20 cellular contexts compared by ENCODE assay signal in genomic region chr14:76488551-76488950, GRCh38.
DNase-seq lines count a peak whose midpoint lies in the region; ATAC-seq, FAIRE-seq and TF ChIP-seq lines count a peak whose summit lies in the region.
"Had no signal": no experiment of that assay in that cellular context is flagged by ENCODE, and none has a peak within 500 bp of the region (broad histone marks: within the 10 kb centered on the region; RNA-seq: fewer than 3 reads in every experiment).

No MANE protein-coding gene starts in this region.

- H3K9me3 ChIP-seq in NT2/D1 (ENCODE audit: insufficient read depth, low read length) (no peaks in the 10 kb centered on the region), neuronal stem cell (replicated peaks in 1 of 2; ENCODE audit: control insufficient read depth in 2 of 2, insufficient read depth in 1 of 2, low read depth in 1 of 2, low read length in 2 of 2) (no peaks in the 10 kb centered on the region)
- H3K9me3 ChIP-seq: BLaER1, Caco-2, HAP-1 had no signal

- peak overlapping the region; percentile 50 for H3K14ac ChIP-seq in neuronal stem cell (ENCODE audit: low read length)

- H3K36me3 ChIP-seq in NT2/D1 (ENCODE audit: insufficient read depth, insufficient read length, low read length) (no peaks in the 10 kb centered on the region), neuronal stem cell (replicated peaks in 1 of 2; ENCODE audit: control insufficient read depth in 2 of 2, insufficient read depth in 2 of 2, low read length in 2 of 2) (no peaks in the 10 kb centered on the region)
- H3K36me3 ChIP-seq: BLaER1, HAP-1 had no signal

- H2AK5ac ChIP-seq in neuronal stem cell (ENCODE audit: low read depth, low read length), result peak overlapping the region; percentile 68

- ATAC-seq in SK-N-SH treated with all-trans-retinoic acid at 6 μM for 48 hours (no peak), HG03280 (IDR thresholded peaks at IDR 0.05; ENCODE audit: unreplicated experiment) (no peak)
- ATAC-seq: CD8-positive, alpha-beta T cell; GM23338 had no signal

- H3K9ac ChIP-seq in NT2/D1 (ENCODE audit: insufficient read length, low read depth) (peak overlapping the region; percentile 5), neuronal stem cell (ENCODE audit: low read depth, low read length, poor library complexity) (no peak overlapping the region)
- H3K9ac ChIP-seq: BLaER1 had no signal

- H3K4me1 ChIP-seq in NT2/D1 (ENCODE audit: insufficient read depth, insufficient read length) (peaks cover 12% of the 10 kb centered on the region), neuronal stem cell (ENCODE audit: control insufficient read depth in 2 of 2, insufficient read depth in 1 of 2, low read depth in 1 of 2, low read length in 2 of 2) (peaks cover 0 to 15% of the 10 kb centered on the region in 2 donors)
- H3K4me1 ChIP-seq: BLaER1, Caco-2 had no signal

- H4K91ac ChIP-seq in neuronal stem cell (ENCODE audit: low read depth, low read length, poor library complexity), result no peak overlapping the region

- no peak overlapping the region for H2BK120ac ChIP-seq in neuronal stem cell (ENCODE audit: low read depth, low read length)

- no peak overlapping the region for H3K27ac ChIP-seq in neuronal stem cell (replicated peaks; ENCODE audit: low read length)
- H3K27ac ChIP-seq: 22Rv1, BLaER1, C4-2B had no signal

- no peak overlapping the region for H4K8ac ChIP-seq in neuronal stem cell (ENCODE audit: low read depth, low read length)

- H3K18ac ChIP-seq in neuronal stem cell (ENCODE audit: low read length), result peak overlapping the region; percentile 80

- DNase-seq in GM12892 (ENCODE audit: insufficient read length) (no peak), NT2/D1 (ENCODE audit: low read depth, low spot score) (no peak), neuronal stem cell (ENCODE audit: low spot score) (no peak), NCI-H2171 treated with DMSO at 0.1 percent for 48 hours (lab: John Stamatoyannopoulos, UW) (no peak)
- DNase-seq: Caco-2; CD4-positive, CD25-positive, alpha-beta regulatory T cell; CD8-positive, alpha-beta T cell; DMS153; DND-41 had no signal

- H3K4me3 ChIP-seq in NT2/D1 (ENCODE audit: insufficient read length, low read depth), result no peak overlapping the region
- no peak overlapping the region for H3K4me3 ChIP-seq in neuronal stem cell (ENCODE audit: low read length in 2 of 2)
- H3K4me3 ChIP-seq: BLaER1, GM23338, HAP-1 had no signal

- H3K27me3 ChIP-seq in NT2/D1 (ENCODE audit: insufficient read depth, insufficient read length) (no peaks in the 10 kb centered on the region), neuronal stem cell (ENCODE audit: control insufficient read depth in 3 of 3, insufficient read depth in 3 of 3, low read depth in 1 of 3, low read length in 3 of 3) (no peaks in the 10 kb centered on the region)
- H3K27me3 ChIP-seq: BLaER1 had no signal

- H2BK5ac ChIP-seq in neuronal stem cell (ENCODE audit: low read length), result no peak overlapping the region

- no peak overlapping the region for H2AFZ ChIP-seq in neuronal stem cell (ENCODE audit: low read length)
- H2AFZ ChIP-seq: GM23338 had no signal

- no CpG with 5 or more reads among the region's 4 CpGs for WGBS in neuronal stem cell (ENCODE audit: extremely low coverage in 2 of 2, insufficient read length in 2 of 2, insufficient replicate concordance in 1 of 2), 2 donors

- no peaks in the 10 kb centered on the region for H3K79me1 ChIP-seq in neuronal stem cell (ENCODE audit: low read depth, low read length)

- no peak overlapping the region for H2BK12ac ChIP-seq in neuronal stem cell (ENCODE audit: low read length)

- FAIRE-seq in GM12892 (lab: Jason Lieb, UNC), result peak; percentile 40
- FAIRE-seq: A204.1, G401.6, GM19239, H54 had no signal

- TF ChIP-seq POLR2A in GM12892 (IDR thresholded peaks at IDR 0.05; ENCODE audit: low read depth, low read length), result no peak

- H2BK15ac ChIP-seq in neuronal stem cell (ENCODE audit: low read length), result peak overlapping the region; percentile 68

- H3K4ac ChIP-seq in neuronal stem cell (ENCODE audit: low read length), result no peak overlapping the region

- no peak overlapping the region for H3K4me2 ChIP-seq in neuronal stem cell (ENCODE audit: insufficient read depth, low read length, poor library complexity, severe bottlenecking)
- H3K4me2 ChIP-seq: BLaER1, GM23338 had no signal

- peak overlapping the region; percentile 67 for H3K23ac ChIP-seq in neuronal stem cell (ENCODE audit: low read depth, low read length, poor library complexity)

TF ChIP-seq in SK-N-SH treated with all-trans-retinoic acid at 6 μM for 48 hours, 23 proteins besides CTCF, POLR2A, EP300 and RAD21:
- TF ChIP-seq, protein P1, sequence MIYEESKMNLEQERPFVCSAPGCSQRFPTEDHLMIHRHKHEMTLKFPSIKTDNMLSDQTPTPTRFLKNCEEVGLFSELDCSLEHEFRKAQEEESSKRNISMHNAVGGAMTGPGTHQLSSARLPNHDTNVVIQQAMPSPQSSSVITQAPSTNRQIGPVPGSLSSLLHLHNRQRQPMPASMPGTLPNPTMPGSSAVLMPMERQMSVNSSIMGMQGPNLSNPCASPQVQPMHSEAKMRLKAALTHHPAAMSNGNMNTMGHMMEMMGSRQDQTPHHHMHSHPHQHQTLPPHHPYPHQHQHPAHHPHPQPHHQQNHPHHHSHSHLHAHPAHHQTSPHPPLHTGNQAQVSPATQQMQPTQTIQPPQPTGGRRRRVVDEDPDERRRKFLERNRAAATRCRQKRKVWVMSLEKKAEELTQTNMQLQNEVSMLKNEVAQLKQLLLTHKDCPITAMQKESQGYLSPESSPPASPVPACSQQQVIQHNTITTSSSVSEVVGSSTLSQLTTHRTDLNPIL (CRISPR knock-in tag; IDR thresholded peaks at IDR 0.05; ENCODE audit: low read depth), result no peak
- TF ChIP-seq, protein P2, sequence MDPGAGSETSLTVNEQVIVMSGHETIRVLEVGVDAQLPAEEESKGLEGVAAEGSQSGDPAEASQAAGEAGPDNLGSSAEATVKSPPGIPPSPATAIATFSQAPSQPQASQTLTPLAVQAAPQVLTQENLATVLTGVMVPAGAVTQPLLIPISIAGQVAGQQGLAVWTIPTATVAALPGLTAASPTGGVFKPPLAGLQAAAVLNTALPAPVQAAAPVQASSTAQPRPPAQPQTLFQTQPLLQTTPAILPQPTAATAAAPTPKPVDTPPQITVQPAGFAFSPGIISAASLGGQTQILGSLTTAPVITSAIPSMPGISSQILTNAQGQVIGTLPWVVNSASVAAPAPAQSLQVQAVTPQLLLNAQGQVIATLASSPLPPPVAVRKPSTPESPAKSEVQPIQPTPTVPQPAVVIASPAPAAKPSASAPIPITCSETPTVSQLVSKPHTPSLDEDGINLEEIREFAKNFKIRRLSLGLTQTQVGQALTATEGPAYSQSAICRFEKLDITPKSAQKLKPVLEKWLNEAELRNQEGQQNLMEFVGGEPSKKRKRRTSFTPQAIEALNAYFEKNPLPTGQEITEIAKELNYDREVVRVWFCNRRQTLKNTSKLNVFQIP (CRISPR knock-in tag; IDR thresholded peaks at IDR 0.05; ENCODE audit: borderline replicate concordance, low read depth), result no peak
- TF ChIP-seq ZNF565 (CRISPR knock-in tag; conservative IDR thresholded peaks at IDR 0.05; ENCODE audit: low read depth), result no peak
- TF ChIP-seq PATZ1 (CRISPR knock-in tag; IDR thresholded peaks at IDR 0.05; ENCODE audit: borderline replicate concordance), result no peak
- no peak for TF ChIP-seq SNAI2 (CRISPR knock-in tag; IDR thresholded peaks at IDR 0.05)
- no peak for TF ChIP-seq TOX (CRISPR knock-in tag; IDR thresholded peaks at IDR 0.05; ENCODE audit: borderline replicate concordance)
- TF ChIP-seq ZNF8 (CRISPR knock-in tag; IDR thresholded peaks at IDR 0.05), result no peak
- no peak for TF ChIP-seq ESRRG (CRISPR knock-in tag; IDR thresholded peaks at IDR 0.05)
- no peak for TF ChIP-seq ARNTL (CRISPR knock-in tag; IDR thresholded peaks at IDR 0.05; ENCODE audit: borderline replicate concordance, low read depth)
- no peak for TF ChIP-seq TSHZ2 (CRISPR knock-in tag; IDR thresholded peaks at IDR 0.05)
